16 cellular contexts compared by ENCODE assay signal in genomic region chr1:6111571-6111970, GRCh38.
DNase-seq lines count a peak whose midpoint lies in the region; ATAC-seq, FAIRE-seq and TF ChIP-seq lines count a peak whose summit lies in the region.
"Had no signal": no experiment of that assay in that cellular context is flagged by ENCODE, and none has a peak within 500 bp of the region (broad histone marks: within the 10 kb centered on the region; RNA-seq: fewer than 3 reads in every experiment).

No MANE protein-coding gene starts in this region.

- intact Hi-C loops in right lobe of liver (cut with DNase I), result no loop called here
- intact Hi-C loops in HepG2 (cut with micrococcal nuclease; ENCODE audit: unreplicated experiment), result no loop called here

- no peak for TF ChIP-seq CTCF in right lobe of liver (IDR thresholded peaks at IDR 0.05)
- TF ChIP-seq CTCF in HepG2 (CRISPR knock-in tag; IDR thresholded peaks at IDR 0.05), result no peak

- in situ Hi-C loops in HepG2 (cut with HindIII; ENCODE audit: extremely low pct_ligation_motif_present, low pct_unique_long_range_greater_than_20kb), result loop anchor here (5.0 kb wide), 1 partner anchor 61 kb away; no protein-coding TSS in a partner anchor

- no peak for TF ChIP-seq RAD21 in HepG2 (CRISPR knock-in tag; IDR thresholded peaks at IDR 0.05)

- H3K27ac Mint-ChIP-seq in T-helper 17 cell, result no peak overlapping the region

- H4K20me1 ChIP-seq in HepG2 (ENCODE audit: insufficient read depth, low read length), result 0 out of 2 replicates have a peak, but pooled peaks cover 2% of the 10 kb centered on the region

- H3K9ac ChIP-seq in HepG2 (ENCODE audit: insufficient read depth, low read depth, low read length), result no peak overlapping the region

- H3K36me3 ChIP-seq in right lobe of liver (no peaks in the 10 kb centered on the region), HepG2 (replicated peaks in 1 of 2; ENCODE audit: control insufficient read depth in 1 of 2, insufficient read depth in 2 of 2, low read length in 2 of 2) (no peaks in the 10 kb centered on the region)
- H3K36me3 ChIP-seq: gastrocnemius medialis, pancreas, thoracic aorta had no signal

- no CpG with 5 or more reads among the region's 24 CpGs for WGBS in right lobe of liver (ENCODE audit: insufficient coverage, low coverage, low lambda C conversion rate, missing lambda C conversion rate)
- WGBS in HepG2 (ENCODE audit: low lambda C conversion rate), result 40% methylated on average over 19 of the region's 24 CpGs

- H3K4me1 ChIP-seq in right lobe of liver, result no peaks in the 10 kb centered on the region
- no peaks in the 10 kb centered on the region for H3K4me1 ChIP-seq in HepG2 (ENCODE audit: insufficient read depth, low read length)
- H3K4me1 ChIP-seq: gastrocnemius medialis, pancreas had no signal

- H3K4me1 Mint-ChIP-seq in T-helper 17 cell, result no peaks in the 10 kb centered on the region

- no peak for TF ChIP-seq POLR2A in right lobe of liver (IDR thresholded peaks at IDR 0.05)
- TF ChIP-seq POLR2A in HepG2 (IDR thresholded peaks at IDR 0.05; ENCODE audit: insufficient read depth in 1 of 2, low read depth in 2 of 2, low read length in 2 of 2), result no peak

- POLR2A ChIA-PET in HepG2 (lab: Yijun Ruan, JAX), result no interaction called here

- no peak for FAIRE-seq in HepG2 (lab: Jason Lieb, UNC)
- FAIRE-seq: pancreas had no signal

- H3K9me3 ChIP-seq in right lobe of liver (no peaks in the 10 kb centered on the region), HepG2 (ENCODE audit: low read length) (no peaks in the 10 kb centered on the region), T-helper 17 cell (ENCODE audit: control insufficient read depth, low read length, poor library complexity, severe bottlenecking) (no peaks in the 10 kb centered on the region)
- H3K9me3 ChIP-seq: gastrocnemius medialis, pancreas, thoracic aorta had no signal

- no peak overlapping the region for H3K4me2 ChIP-seq in HepG2 (ENCODE audit: low read depth, low read length)

- H3K36me3 Mint-ChIP-seq in T-helper 17 cell (ENCODE audit: low read depth), result no peaks in the 10 kb centered on the region

- H3K4me3 ChIP-seq in right lobe of liver (no peak overlapping the region), HepG2 (replicated peaks in 1 of 3; ENCODE audit: insufficient read depth in 1 of 3, low read depth in 2 of 3, low read length in 3 of 3) (no peak overlapping the region)
- H3K4me3 ChIP-seq: gastrocnemius medialis, pancreas, thoracic aorta had no signal

- H3K79me2 ChIP-seq in HepG2 (ENCODE audit: insufficient read depth, low read length), result no peaks in the 10 kb centered on the region

- H3K27me3 ChIP-seq in right lobe of liver (no peaks in the 10 kb centered on the region), HepG2 (ENCODE audit: control insufficient read depth in 1 of 2, insufficient read depth in 2 of 2, low read length in 2 of 2) (peaks cover 6 to 49% of the 10 kb centered on the region in 2 experiments)
- H3K27me3 ChIP-seq: pancreas had no signal

- DNase-seq in right lobe of liver (peak in 2 of 3 donors; percentile 18 to 48), HepG2 (ENCODE audit: low spot score) (no peak), NCI-H2107 (lab: John Stamatoyannopoulos, UW) (peak; percentile 9), SHP77 (lab: John Stamatoyannopoulos, UW) (peak; percentile 90 to 94), dedifferentiated amniotic fluid mesenchymal stem cell (ENCODE audit: extremely low spot score) (no peak), T-helper 17 cell (no peak)
- no peak for DNase-seq in activated T-cell treated with anti-CD3 and anti-CD28 coated beads, Interleukin-2, amount 50 U/mL, for 48 hours
- DNase-seq: activated naive CD4-positive, alpha-beta T cell treated with anti-CD3 and anti-CD28 coated beads, Interleukin-2, amount 50 U/mL, for 16 hours; DND-41; gastrocnemius medialis; HCEC 1CT had no signal

- TF ChIP-seq EP300 in HepG2 (IDR thresholded peaks at IDR 0.05; ENCODE audit: low read depth in 2 of 2, low read length in 2 of 2) (no peak), HepG2 (CRISPR knock-in tag; IDR thresholded peaks at IDR 0.05; ENCODE audit: borderline replicate concordance) (no peak)

- ATAC-seq in right lobe of liver (no peak), HepG2 (no peak), HG03354 (IDR thresholded peaks at IDR 0.05; ENCODE audit: poor library complexity, severe bottlenecking, unreplicated experiment) (no peak), T-helper 17 cell (no peak)
- ATAC-seq: gastrocnemius medialis, pancreas had no signal

- no peak overlapping the region for H2AFZ ChIP-seq in HepG2 (ENCODE audit: low read length)

- H3K27ac ChIP-seq in right lobe of liver (no peak overlapping the region), HepG2 (ENCODE audit: extremely low read length, insufficient read depth, low read length) (no peak overlapping the region)
- H3K27ac ChIP-seq: gastrocnemius medialis, HL-60, pancreas, thoracic aorta, VCaP had no signal

- CTCF ChIA-PET in HepG2 (lab: Yijun Ruan, JAX; ENCODE audit: low intra/inter-chr PET ratio, low total read pairs), result no interaction called here

- no TSS peak for BruUV-seq in HepG2 (replicated peaks; lab: Mats Ljungman, UMichigan)

- H3K27me3 Mint-ChIP-seq in T-helper 17 cell, result peaks cover 12% of the 10 kb centered on the region

- no peak overlapping the region for H3K4me3 Mint-ChIP-seq in T-helper 17 cell

TF ChIP-seq in HepG2, 621 proteins besides CTCF, POLR2A, EP300 and RAD21 (continues in another document):
- TF ChIP-seq, protein P1, sequence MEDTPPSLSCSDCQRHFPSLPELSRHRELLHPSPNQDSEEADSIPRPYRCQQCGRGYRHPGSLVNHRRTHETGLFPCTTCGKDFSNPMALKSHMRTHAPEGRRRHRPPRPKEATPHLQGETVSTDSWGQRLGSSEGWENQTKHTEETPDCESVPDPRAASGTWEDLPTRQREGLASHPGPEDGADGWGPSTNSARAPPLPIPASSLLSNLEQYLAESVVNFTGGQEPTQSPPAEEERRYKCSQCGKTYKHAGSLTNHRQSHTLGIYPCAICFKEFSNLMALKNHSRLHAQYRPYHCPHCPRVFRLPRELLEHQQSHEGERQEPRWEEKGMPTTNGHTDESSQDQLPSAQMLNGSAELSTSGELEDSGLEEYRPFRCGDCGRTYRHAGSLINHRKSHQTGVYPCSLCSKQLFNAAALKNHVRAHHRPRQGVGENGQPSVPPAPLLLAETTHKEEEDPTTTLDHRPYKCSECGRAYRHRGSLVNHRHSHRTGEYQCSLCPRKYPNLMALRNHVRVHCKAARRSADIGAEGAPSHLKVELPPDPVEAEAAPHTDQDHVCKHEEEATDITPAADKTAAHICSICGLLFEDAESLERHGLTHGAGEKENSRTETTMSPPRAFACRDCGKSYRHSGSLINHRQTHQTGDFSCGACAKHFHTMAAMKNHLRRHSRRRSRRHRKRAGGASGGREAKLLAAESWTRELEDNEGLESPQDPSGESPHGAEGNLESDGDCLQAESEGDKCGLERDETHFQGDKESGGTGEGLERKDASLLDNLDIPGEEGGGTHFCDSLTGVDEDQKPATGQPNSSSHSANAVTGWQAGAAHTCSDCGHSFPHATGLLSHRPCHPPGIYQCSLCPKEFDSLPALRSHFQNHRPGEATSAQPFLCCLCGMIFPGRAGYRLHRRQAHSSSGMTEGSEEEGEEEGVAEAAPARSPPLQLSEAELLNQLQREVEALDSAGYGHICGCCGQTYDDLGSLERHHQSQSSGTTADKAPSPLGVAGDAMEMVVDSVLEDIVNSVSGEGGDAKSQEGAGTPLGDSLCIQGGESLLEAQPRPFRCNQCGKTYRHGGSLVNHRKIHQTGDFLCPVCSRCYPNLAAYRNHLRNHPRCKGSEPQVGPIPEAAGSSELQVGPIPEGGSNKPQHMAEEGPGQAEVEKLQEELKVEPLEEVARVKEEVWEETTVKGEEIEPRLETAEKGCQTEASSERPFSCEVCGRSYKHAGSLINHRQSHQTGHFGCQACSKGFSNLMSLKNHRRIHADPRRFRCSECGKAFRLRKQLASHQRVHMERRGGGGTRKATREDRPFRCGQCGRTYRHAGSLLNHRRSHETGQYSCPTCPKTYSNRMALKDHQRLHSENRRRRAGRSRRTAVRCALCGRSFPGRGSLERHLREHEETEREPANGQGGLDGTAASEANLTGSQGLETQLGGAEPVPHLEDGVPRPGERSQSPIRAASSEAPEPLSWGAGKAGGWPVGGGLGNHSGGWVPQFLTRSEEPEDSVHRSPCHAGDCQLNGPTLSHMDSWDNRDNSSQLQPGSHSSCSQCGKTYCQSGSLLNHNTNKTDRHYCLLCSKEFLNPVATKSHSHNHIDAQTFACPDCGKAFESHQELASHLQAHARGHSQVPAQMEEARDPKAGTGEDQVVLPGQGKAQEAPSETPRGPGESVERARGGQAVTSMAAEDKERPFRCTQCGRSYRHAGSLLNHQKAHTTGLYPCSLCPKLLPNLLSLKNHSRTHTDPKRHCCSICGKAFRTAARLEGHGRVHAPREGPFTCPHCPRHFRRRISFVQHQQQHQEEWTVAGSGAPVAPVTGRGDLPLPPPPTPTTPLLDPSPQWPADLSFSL (CRISPR knock-in tag; IDR thresholded peaks at IDR 0.05), result no peak
- TF ChIP-seq CHCHD3 (CRISPR knock-in tag; IDR thresholded peaks at IDR 0.05) (no peak), SUZ12 (IDR thresholded peaks at IDR 0.05; ENCODE audit: low read depth, low read length) (no peak), RNF219 (CRISPR knock-in tag; IDR thresholded peaks at IDR 0.05) (no peak)

Comparison
In these comparisons a context has a peak if more than half of its experiments do, and no peak if none do; other contexts are left out.
1. DNase-seq: peak in right lobe of liver (2 of 3), NCI-H2107 (single experiment) and SHP77 (2 of 2); none in HepG2 (single experiment), activated T-cell treated with anti-CD3 and anti-CD28 coated beads, Interleukin-2, amount 50 U/mL, for 48 hours (0 of 2), dedifferentiated amniotic fluid mesenchymal stem cell (single experiment) and T-helper 17 cell (0 of 3).